11 cellular contexts compared by ENCODE assay signal in the genomic region with DNA sequence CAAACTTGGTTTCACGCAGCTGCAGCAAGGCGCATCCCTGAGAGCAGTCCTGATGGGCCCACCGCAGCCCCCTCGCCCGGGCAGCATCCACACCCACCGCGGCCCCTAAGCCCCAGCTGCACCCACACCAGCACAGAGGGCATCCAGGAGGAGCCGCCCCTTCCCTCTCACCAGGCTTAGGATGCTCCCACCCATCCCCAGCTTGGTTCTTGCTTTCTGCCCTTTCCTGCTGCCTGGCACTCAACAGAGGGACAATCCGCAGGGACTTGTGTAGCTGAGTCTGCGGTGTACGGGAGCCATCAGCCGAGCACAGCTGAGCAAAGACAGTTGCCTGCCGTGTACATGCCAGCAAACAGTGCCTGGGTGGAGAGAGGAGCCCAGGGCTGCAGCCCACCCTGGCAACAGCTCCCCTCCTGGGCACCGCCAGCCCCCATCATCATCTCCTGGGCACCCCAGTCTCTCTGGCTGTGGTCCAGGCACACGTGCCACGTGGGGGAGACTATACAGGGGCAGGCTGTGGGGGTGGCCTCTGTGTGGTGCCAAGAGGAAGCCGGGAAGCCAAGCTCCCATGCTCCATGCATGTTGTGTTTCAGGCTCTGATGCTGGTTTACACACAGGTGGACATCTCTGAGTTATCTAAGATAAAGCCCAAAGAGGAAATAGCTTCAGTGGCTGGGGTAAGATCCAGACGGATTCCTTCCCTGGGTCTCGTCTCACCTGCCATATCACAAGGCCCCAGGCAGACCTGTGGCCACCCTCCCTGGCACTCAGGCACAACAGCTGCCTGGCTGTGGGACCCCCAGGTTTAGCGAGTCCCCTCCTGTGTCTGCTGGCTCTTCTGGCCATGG. TPM values are rescaled to one million over a fixed set of nuclear protein-coding genes. Genes with fewer than 3 reads are reported as not detected.
A peak's percentile ranks its signal among the peaks of the same experiment; 100 is the strongest.
DNase-seq lines count a peak whose midpoint lies in the region; ATAC-seq, FAIRE-seq and TF ChIP-seq lines count a peak whose summit lies in the region.
"Had no signal": no experiment of that assay in that cellular context is flagged by ENCODE, and none has a peak within 500 bp of the region (broad histone marks: within the 10 kb centered on the region; RNA-seq: fewer than 3 reads in every experiment).

No MANE protein-coding gene starts in this region.

- peak overlapping the region; percentile 57; the same call in 1 of the 2 replicates for H3K4me2 ChIP-seq in SK-N-SH
- peak overlapping the region; percentile 72 for H3K4me2 ChIP-seq in astrocyte (ENCODE audit: low read length)
- H3K4me2 ChIP-seq in osteoblast (ENCODE audit: insufficient read depth, low read length) = no peak overlapping the region

- H2AFZ ChIP-seq in SK-N-SH (ENCODE audit: low read depth) (no peak overlapping the region), astrocyte (ENCODE audit: low read depth, low read length) (no peak overlapping the region), osteoblast (ENCODE audit: low read length) (no peak overlapping the region)

- peaks cover 26% of the 10 kb centered on the region for H3K4me1 Mint-ChIP-seq in astrocyte (ENCODE audit: low read depth, unreplicated experiment)
- H3K4me1 Mint-ChIP-seq in activated T-helper 2 cell treated with anti-CD3 and anti-CD28 coated beads, Interferon-gamma antibody, Interleukin-2, Interleukin-4, amounts not matched to agents 10 μg/mL and 5 μg/mL and 100 μg/mL, durations not matched to agents 14 hours and 24 hours and 36 hours (ENCODE audit: low read depth) = peaks cover 38% of the 10 kb centered on the region

- in situ Hi-C loops in KBM-7 (cut with MboI; ENCODE audit: low pct_unique_long_range_greater_than_20kb, low sequenced_read_pairs) = no loop called here

- H3K27ac ChIP-seq in SK-N-SH (ENCODE audit: low read depth in 2 of 2, low read length in 1 of 2) = peak overlapping the region; percentile 72 to 98
- peak overlapping the region; percentile 91 for H3K27ac ChIP-seq in astrocyte (ENCODE audit: low read depth, low read length)
- peak overlapping the region; percentile 56 for H3K27ac ChIP-seq in osteoblast (ENCODE audit: low read depth, low read length)

- no peaks in the 10 kb centered on the region for H3K27me3 ChIP-seq in SK-N-SH (ENCODE audit: insufficient read depth)
- no peaks in the 10 kb centered on the region for H3K27me3 ChIP-seq in astrocyte (ENCODE audit: insufficient read depth, low read length)
- no peaks in the 10 kb centered on the region for H3K27me3 ChIP-seq in osteoblast (ENCODE audit: insufficient read depth, low read length)

- no peaks in the 10 kb centered on the region for H3K79me2 ChIP-seq in SK-N-SH (ENCODE audit: insufficient read depth)
- no peaks in the 10 kb centered on the region for H3K79me2 ChIP-seq in astrocyte (ENCODE audit: insufficient read depth, low read length)
- H3K79me2 ChIP-seq in osteoblast (ENCODE audit: insufficient read depth, low read length) = no peaks in the 10 kb centered on the region

- no peak for TF ChIP-seq EP300 in SK-N-SH (IDR thresholded peaks at IDR 0.05; ENCODE audit: borderline replicate concordance in 1 of 2, low read depth in 1 of 2, low read length in 1 of 2)

- intact Hi-C loops in activated T-helper 2 cell treated with anti-CD3 and anti-CD28 coated beads, Interferon-gamma antibody, Interleukin-2, Interleukin-4, amounts not matched to agents 10 μg/mL and 5 μg/mL and 100 μg/mL, durations not matched to agents 14 hours and 24 hours and 36 hours (cut with micrococcal nuclease) = no loop called here

- no peak overlapping the region for H3K4me3 ChIP-seq in SK-N-SH (ENCODE audit: low read depth in 2 of 2, low read length in 1 of 2)
- no peak overlapping the region for H3K4me3 ChIP-seq in astrocyte (ENCODE audit: insufficient read depth, low read depth, low read length)
- no peak overlapping the region for H3K4me3 ChIP-seq in osteoblast (ENCODE audit: insufficient read depth, low read length)

- no peak for FAIRE-seq in astrocyte (lab: Jason Lieb, UNC)
- FAIRE-seq: colon had no signal

- H4K20me1 ChIP-seq in SK-N-SH (ENCODE audit: insufficient read depth) (no peaks in the 10 kb centered on the region), astrocyte (ENCODE audit: insufficient read depth, low read length) (no peaks in the 10 kb centered on the region), osteoblast (ENCODE audit: insufficient read depth, low read length) (no peaks in the 10 kb centered on the region)

- ATAC-seq in SK-N-SH treated with all-trans-retinoic acid at 6 μM for 48 hours = no peak

- H3K36me3 Mint-ChIP-seq in astrocyte (ENCODE audit: low read depth, unreplicated experiment) = peaks cover 3% of the 10 kb centered on the region
- peaks cover 11% of the 10 kb centered on the region for H3K36me3 Mint-ChIP-seq in activated T-helper 2 cell treated with anti-CD3 and anti-CD28 coated beads, Interferon-gamma antibody, Interleukin-2, Interleukin-4, amounts not matched to agents 10 μg/mL and 5 μg/mL and 100 μg/mL, durations not matched to agents 14 hours and 24 hours and 36 hours (ENCODE audit: low read depth)

- no peak overlapping the region; the same call in 1 of the 2 replicates for H3K9ac ChIP-seq in SK-N-SH
- peak overlapping the region; percentile 61 for H3K9ac ChIP-seq in astrocyte (ENCODE audit: low read length)

- no peaks in the 10 kb centered on the region for H3K9me3 ChIP-seq in SK-N-SH
- H3K9me3 ChIP-seq in astrocyte (ENCODE audit: insufficient read depth, low read depth, low read length) = no peaks in the 10 kb centered on the region
- no peaks in the 10 kb centered on the region for H3K9me3 ChIP-seq in osteoblast (ENCODE audit: low read depth, low read length)

- H3K9me2 ChIP-seq in SK-N-SH = no peaks in the 10 kb centered on the region

- H3K4me1 ChIP-seq in SK-N-SH (ENCODE audit: control insufficient read depth in 1 of 2, insufficient read depth in 2 of 2, low read depth in 1 of 2, low read length in 1 of 2) = peaks cover 39 to 45% of the 10 kb centered on the region in 2 experiments
- H3K4me1 ChIP-seq in astrocyte (ENCODE audit: insufficient read depth, low read length) = peaks cover 33% of the 10 kb centered on the region
- peaks cover 30% of the 10 kb centered on the region for H3K4me1 ChIP-seq in osteoblast (ENCODE audit: insufficient read depth, low read length)

- H3F3A ChIP-seq in SK-N-SH (replicated peaks; ENCODE audit: insufficient read depth) = peaks cover 8% of the 10 kb centered on the region

- no peaks in the 10 kb centered on the region for H3K27me3 Mint-ChIP-seq in astrocyte (ENCODE audit: low read depth, unreplicated experiment)
- H3K27me3 Mint-ChIP-seq in activated T-helper 2 cell treated with anti-CD3 and anti-CD28 coated beads, Interferon-gamma antibody, Interleukin-2, Interleukin-4, amounts not matched to agents 10 μg/mL and 5 μg/mL and 100 μg/mL, durations not matched to agents 14 hours and 24 hours and 36 hours (ENCODE audit: low read depth) = no peaks in the 10 kb centered on the region

- POLR2A ChIA-PET in SK-N-SH (lab: Yijun Ruan, JAX) = interaction anchor here (1.4 kb wide), 1 partner anchor 9 kb away, joined by 5 read pairs; no protein-coding TSS in a partner anchor

- DNase-seq in SK-N-SH (peak; percentile 60), KBM-7 (peak; percentile 13), astrocyte (ENCODE audit: low read depth) (no peak), osteoblast (ENCODE audit: insufficient read length, low spot score, missing footprints) (no peak), hippocampal formation (lab: John Stamatoyannopoulos, UW) (no peak)
- DNase-seq in activated T-helper 2 cell treated with anti-CD3 and anti-CD28 coated beads, Interferon-gamma antibody, Interleukin-2, Interleukin-4, amounts not matched to agents 10 μg/mL and 5 μg/mL and 100 μg/mL, durations not matched to agents 14 hours and 24 hours and 36 hours (ENCODE audit: low spot score) = no peak
- no peak for DNase-seq in stimulated activated CD4-positive, alpha-beta T cell treated with anti-CD3 and anti-CD28 coated beads, Interleukin-12 subunit alpha, Interleukin-12 subunit beta, amount 100 ng/mL, for 4 hours
- DNase-seq: glutamatergic neuron, RPMI8226 had no signal

- H3K27ac Mint-ChIP-seq in astrocyte (ENCODE audit: unreplicated experiment) = peak overlapping the region; percentile 94
- no peak overlapping the region for H3K27ac Mint-ChIP-seq in activated T-helper 2 cell treated with anti-CD3 and anti-CD28 coated beads, Interferon-gamma antibody, Interleukin-2, Interleukin-4, amounts not matched to agents 10 μg/mL and 5 μg/mL and 100 μg/mL, durations not matched to agents 14 hours and 24 hours and 36 hours

- no peak for TF ChIP-seq CTCF in SK-N-SH (IDR thresholded peaks at IDR 0.05)
- no peak for TF ChIP-seq CTCF in astrocyte (IDR thresholded peaks at IDR 0.05; ENCODE audit: insufficient read depth, low read depth, low read length)
- no peak for TF ChIP-seq CTCF in osteoblast (IDR thresholded peaks at IDR 0.05; ENCODE audit: extremely low read depth, low read depth, low read length)

- peak overlapping the region; percentile 50 for H3K4me3 Mint-ChIP-seq in astrocyte (ENCODE audit: unreplicated experiment)
- H3K4me3 Mint-ChIP-seq in activated T-helper 2 cell treated with anti-CD3 and anti-CD28 coated beads, Interferon-gamma antibody, Interleukin-2, Interleukin-4, amounts not matched to agents 10 μg/mL and 5 μg/mL and 100 μg/mL, durations not matched to agents 14 hours and 24 hours and 36 hours (ENCODE audit: low read depth) = no peak overlapping the region

- H3K9me3 Mint-ChIP-seq in astrocyte (ENCODE audit: unreplicated experiment) = no peaks in the 10 kb centered on the region
- no peaks in the 10 kb centered on the region for H3K9me3 Mint-ChIP-seq in activated T-helper 2 cell treated with anti-CD3 and anti-CD28 coated beads, Interferon-gamma antibody, Interleukin-2, Interleukin-4, amounts not matched to agents 10 μg/mL and 5 μg/mL and 100 μg/mL, durations not matched to agents 14 hours and 24 hours and 36 hours

- no peak for TF ChIP-seq RAD21 in SK-N-SH (IDR thresholded peaks at IDR 0.05; ENCODE audit: low read length)

- CTCF ChIA-PET in SK-N-SH (lab: Yijun Ruan, JAX) = interaction anchor here (0.6 to 4.5 kb wide), 11 partner anchors 9 to 261 kb away, joined by 3 to 43 read pairs (median 5); no protein-coding TSS in a partner anchor

- WGBS in SK-N-SH (ENCODE audit: low lambda C conversion rate) = 69% methylated on average over 12 of the region's 20 CpGs

- H3K36me3 ChIP-seq in SK-N-SH (replicated peaks in 1 of 2; ENCODE audit: control insufficient read depth in 1 of 2, insufficient read depth in 2 of 2, low read length in 1 of 2) (peaks cover 0 to 2% of the 10 kb centered on the region in 2 experiments), astrocyte (ENCODE audit: insufficient read depth, low read length) (no peaks in the 10 kb centered on the region), osteoblast (ENCODE audit: insufficient read depth, low read length) (peaks cover 5% of the 10 kb centered on the region)

RNA-seq across cellular contexts. Expression of a gene that starts 36.1 kb away (rescaled TPM):
- 3.2 and 5.9 TPM in 2 replicates for polyA plus RNA-seq in SK-N-SH (2012; rRNA removed)
- 2.0 and 4.8 TPM in 2 replicates for polyA plus RNA-seq in SK-N-SH (2012; cell fraction: cytosol; rRNA removed)
- polyA plus RNA-seq in SK-N-SH (2012; cell fraction: nucleus; rRNA removed) = 7.7 and 10.0 TPM in 2 replicates
- total RNA-seq in astrocyte = 10.4 and 14.3 TPM in 2 replicates
- total RNA-seq in osteoblast = 4.0 and 5.6 TPM in 2 replicates
- 14.7 and 17.7 TPM in 2 replicates for total RNA-seq in activated T-helper 2 cell treated with anti-CD3 and anti-CD28 coated beads, Interferon-gamma antibody, Interleukin-2, Interleukin-4, amounts not matched to agents 10 μg/mL and 5 μg/mL and 100 μg/mL, durations not matched to agents 14 hours and 24 hours and 36 hours

RNA-seq across cellular contexts. Expression of a gene that starts 36.1 kb away (rescaled TPM):
- polyA plus RNA-seq in SK-N-SH (2012; rRNA removed) = 7.8 and 8.0 TPM in 2 replicates
- 3.0 and 4.0 TPM in 2 replicates for polyA plus RNA-seq in SK-N-SH (2012; cell fraction: cytosol; rRNA removed)
- polyA plus RNA-seq in SK-N-SH (2012; cell fraction: nucleus; rRNA removed) = 23.0 and 24.3 TPM in 2 replicates
- total RNA-seq in astrocyte (33.6 and 43.0 TPM in 2 replicates), osteoblast (10.3 and 11.9 TPM in 2 replicates)
- total RNA-seq in activated T-helper 2 cell treated with anti-CD3 and anti-CD28 coated beads, Interferon-gamma antibody, Interleukin-2, Interleukin-4, amounts not matched to agents 10 μg/mL and 5 μg/mL and 100 μg/mL, durations not matched to agents 14 hours and 24 hours and 36 hours = 16.6 and 19.0 TPM in 2 replicates

RNA-seq across cellular contexts. Expression of a gene that starts 50.8 kb away (rescaled TPM):
- polyA plus RNA-seq in SK-N-SH (2012; rRNA removed) = 205 and 343 TPM in 2 replicates
- 170 and 298 TPM in 2 replicates for polyA plus RNA-seq in SK-N-SH (2012; cell fraction: cytosol; rRNA removed)
- 209 and 222 TPM in 2 replicates for polyA plus RNA-seq in SK-N-SH (2012; cell fraction: nucleus; rRNA removed)
- total RNA-seq in astrocyte (116 and 120 TPM in 2 replicates), osteoblast (220 and 288 TPM in 2 replicates)
- total RNA-seq in activated T-helper 2 cell treated with anti-CD3 and anti-CD28 coated beads, Interferon-gamma antibody, Interleukin-2, Interleukin-4, amounts not matched to agents 10 μg/mL and 5 μg/mL and 100 μg/mL, durations not matched to agents 14 hours and 24 hours and 36 hours = 93.4 and 95.6 TPM in 2 replicates

RNA-seq across cellular contexts. Expression of a gene that starts 50.9 kb away (rescaled TPM):
- polyA plus RNA-seq in SK-N-SH (2012; rRNA removed) = 33.5 and 34.7 TPM in 2 replicates
- polyA plus RNA-seq in SK-N-SH (2012; cell fraction: cytosol; rRNA removed) = 16.1 and 21.5 TPM in 2 replicates
- 59.6 and 61.9 TPM in 2 replicates for polyA plus RNA-seq in SK-N-SH (2012; cell fraction: nucleus; rRNA removed)
- total RNA-seq in astrocyte (19.8 and 25.7 TPM in 2 replicates), osteoblast (19.5 and 21.5 TPM in 2 replicates)
- 19.9 and 20.9 TPM in 2 replicates for total RNA-seq in activated T-helper 2 cell treated with anti-CD3 and anti-CD28 coated beads, Interferon-gamma antibody, Interleukin-2, Interleukin-4, amounts not matched to agents 10 μg/mL and 5 μg/mL and 100 μg/mL, durations not matched to agents 14 hours and 24 hours and 36 hours

Comparison
In these comparisons a context has a peak if more than half of its experiments do, and no peak if none do; other contexts are left out.
1. DNase-seq: peak in SK-N-SH (single experiment) and KBM-7 (single experiment); none in astrocyte (single experiment), osteoblast (single experiment), activated T-helper 2 cell treated with anti-CD3 and anti-CD28 coated beads, Interferon-gamma antibody, Interleukin-2, Interleukin-4, amounts not matched to agents 10 μg/mL and 5 μg/mL and 100 μg/mL, durations not matched to agents 14 hours and 24 hours and 36 hours (single experiment), hippocampal formation (0 of 2) and stimulated activated CD4-positive, alpha-beta T cell treated with anti-CD3 and anti-CD28 coated beads, Interleukin-12 subunit alpha, Interleukin-12 subunit beta, amount 100 ng/mL, for 4 hours (single experiment).
2. Peak in every context shown above with its lines, with median percentiles within 50 percentile points of each other: H3K27ac ChIP-seq.